ENCODE assay signal across 28 cellular contexts in genomic region chr6:40406175-40406574, GRCh38.
"Had no signal": no experiment of that assay in that cellular context is flagged by ENCODE, and none has a peak within 500 bp of the region (broad histone marks: within the 10 kb centered on the region; RNA-seq: fewer than 3 reads in every experiment).

No MANE protein-coding gene starts in this region.

- H3K4me1 Mint-ChIP-seq: activated T-helper 17 cell treated with anti-CD3 and anti-CD28 coated beads, Interleukin-2, amount 50 U/mL, for 72 hours had no signal

- H3K27me3 ChIP-seq: breast epithelium, dorsolateral prefrontal cortex, hepatocyte, neural progenitor cell, testis, transverse colon had no signal

- H3K9me3 Mint-ChIP-seq: activated CD4-positive, alpha-beta memory T cell treated with anti-CD3 and anti-CD28 coated beads for 36 hours; activated naive CD4-positive, alpha-beta T cell treated with anti-CD3 and anti-CD28 coated beads, Interleukin-2, amount 50 U/mL, for 24 hours; activated naive CD8-positive, alpha-beta T cell treated with anti-CD3 and anti-CD28 coated beads, Interleukin-2, amount 50 U/mL, for 24 hours; activated T-cell treated with anti-CD3 and anti-CD28 coated beads, Interleukin-2, amount 50 U/mL, for 24 hours; activated T-helper 17 cell treated with anti-CD3 and anti-CD28 coated beads, Interleukin-2, amount 50 U/mL, for 72 hours; neural progenitor cell had no signal

- DNase-seq: activated CD4-positive, alpha-beta memory T cell treated with anti-CD3 and anti-CD28 coated beads for 36 hours; activated CD4-positive, alpha-beta T cell treated with anti-CD3 and anti-CD28 coated beads, Interleukin-2, amount 10 ng/mL, durations not matched to agents 24 days and 14 days; activated CD4-positive, CD25-positive, alpha-beta regulatory T cell treated with anti-CD3 and anti-CD28 coated beads, Interleukin-2, amount 50 U/mL, for 72 hours; activated CD8-positive, alpha-beta memory T cell treated with anti-CD3 and anti-CD28 coated beads, Interleukin-2, amount 50 U/mL, for 4 hours; activated gamma-delta T cell treated with Interleukin-2 at 50 U/mL for 16 hours; activated naive CD8-positive, alpha-beta T cell treated with anti-CD3 and anti-CD28 coated beads, Interleukin-2, amount 50 U/mL, for 24 hours; activated T-cell treated with anti-CD3 and anti-CD28 coated beads, Interleukin-2, amount 50 U/mL, for 24 hours; amygdala; cerebellar nuclear complex; effector memory CD4-positive, alpha-beta T cell; kidney; left colon; mammary epithelial cell; right cardiac atrium; stimulated activated CD4-positive, alpha-beta T cell treated with anti-CD3 and anti-CD28 coated beads, Interleukin-2, amount 100 ng/mL, for 48 hours; stimulated activated naive CD4-positive, alpha-beta T cell treated with Interleukin-2 at 50 U/mL for 16 hours; T-helper 17 cell; T1000; testis; transverse colon had no signal

- H3K36me3 Mint-ChIP-seq: activated CD4-positive, alpha-beta memory T cell treated with anti-CD3 and anti-CD28 coated beads for 36 hours; activated naive CD4-positive, alpha-beta T cell treated with anti-CD3 and anti-CD28 coated beads, Interleukin-2, amount 50 U/mL, for 24 hours; neural progenitor cell had no signal

- H3K4me1 ChIP-seq: breast epithelium, gastroesophageal sphincter, testis, transverse colon had no signal

- H3K27ac ChIP-seq: breast epithelium, coronary artery, dorsolateral prefrontal cortex, gastroesophageal sphincter, hepatocyte, neural progenitor cell, testis, transverse colon had no signal

- H3K4me2 ChIP-seq: hepatocyte, neural progenitor cell had no signal

- H3K79me2 ChIP-seq: hepatocyte had no signal

- H2AFZ ChIP-seq: hepatocyte, neural progenitor cell had no signal

- ATAC-seq: activated naive CD8-positive, alpha-beta T cell treated with anti-CD3 and anti-CD28 coated beads, Interleukin-2, amount 50 U/mL, for 24 hours; activated T-helper 17 cell treated with anti-CD3 and anti-CD28 coated beads, Interleukin-2, amount 50 U/mL, for 72 hours; gastroesophageal sphincter; left colon; right cardiac atrium; T-helper 17 cell had no signal

- H3K27me3 Mint-ChIP-seq: activated naive CD4-positive, alpha-beta T cell treated with anti-CD3 and anti-CD28 coated beads, Interleukin-2, amount 50 U/mL, for 24 hours; activated T-cell treated with anti-CD3 and anti-CD28 coated beads, Interleukin-2, amount 50 U/mL, for 24 hours; activated T-helper 17 cell treated with anti-CD3 and anti-CD28 coated beads, Interleukin-2, amount 50 U/mL, for 72 hours had no signal

- H3K4me3 ChIP-seq: breast epithelium, coronary artery, dorsolateral prefrontal cortex, gastroesophageal sphincter, hepatocyte, neural progenitor cell, testis, transverse colon had no signal

- H3K9me3 ChIP-seq: breast epithelium, gastroesophageal sphincter, testis, transverse colon had no signal

- H3K4me3 Mint-ChIP-seq: activated CD4-positive, alpha-beta memory T cell treated with anti-CD3 and anti-CD28 coated beads for 36 hours; activated CD4-positive, alpha-beta T cell treated with anti-CD3 and anti-CD28 coated beads, Interleukin-2, amount 10 ng/mL, durations not matched to agents 24 days and 14 days; activated naive CD4-positive, alpha-beta T cell treated with anti-CD3 and anti-CD28 coated beads, Interleukin-2, amount 50 U/mL, for 24 hours; activated naive CD8-positive, alpha-beta T cell treated with anti-CD3 and anti-CD28 coated beads, Interleukin-2, amount 50 U/mL, for 24 hours; activated T-cell treated with anti-CD3 and anti-CD28 coated beads, Interleukin-2, amount 50 U/mL, for 24 hours; activated T-helper 17 cell treated with anti-CD3 and anti-CD28 coated beads, Interleukin-2, amount 50 U/mL, for 72 hours; neural progenitor cell; T-helper 17 cell had no signal

- H3K9ac ChIP-seq: neural progenitor cell had no signal

- H3K36me3 ChIP-seq: breast epithelium, gastroesophageal sphincter, neural progenitor cell, transverse colon had no signal

- H3K27ac Mint-ChIP-seq: activated CD4-positive, alpha-beta memory T cell treated with anti-CD3 and anti-CD28 coated beads for 36 hours; activated CD4-positive, alpha-beta T cell treated with anti-CD3 and anti-CD28 coated beads, Interleukin-2, amount 10 ng/mL, durations not matched to agents 24 days and 14 days; activated naive CD8-positive, alpha-beta T cell treated with anti-CD3 and anti-CD28 coated beads, Interleukin-2, amount 50 U/mL, for 24 hours; activated T-cell treated with anti-CD3 and anti-CD28 coated beads, Interleukin-2, amount 50 U/mL, for 24 hours; activated T-helper 17 cell treated with anti-CD3 and anti-CD28 coated beads, Interleukin-2, amount 50 U/mL, for 72 hours; neural progenitor cell; T-helper 17 cell had no signal
